ENCODE assay signal across 13 cellular contexts in genomic region chr5:8843766-8844165, GRCh38.
DNase-seq lines count a peak whose midpoint lies in the region; ATAC-seq and TF ChIP-seq lines count a peak whose summit lies in the region.
"Had no signal": no experiment of that assay in that cellular context is flagged by ENCODE, and none has a peak within 500 bp of the region (broad histone marks: within the 10 kb centered on the region; RNA-seq: fewer than 3 reads in every experiment).

No MANE protein-coding gene starts in this region.

- no peaks in the 10 kb centered on the region for H3K9me3 ChIP-seq in endodermal cell (ENCODE audit: control insufficient read depth, low read length)
- H3K9me3 ChIP-seq in mucosa of descending colon = peaks cover 3% of the 10 kb centered on the region

- 86 to 89% methylated on average over 4 to 7 of the region's 7 CpGs for WGBS in endodermal cell (ENCODE audit: insufficient coverage in 1 of 2, insufficient read length in 1 of 2), 2 experiments

- peak overlapping the region; percentile 21 for H3K27ac ChIP-seq in endodermal cell (ENCODE audit: low read depth, low read length)
- H3K27ac ChIP-seq: SK-N-MC had no signal

- H3K36me3 ChIP-seq in endodermal cell (ENCODE audit: control insufficient read depth, insufficient read depth, low read length) (no peaks in the 10 kb centered on the region), mucosa of descending colon (ENCODE audit: low read depth) (no peaks in the 10 kb centered on the region)

- peaks cover 8% of the 10 kb centered on the region for H3K9me3 Mint-ChIP-seq in endodermal cell
- H3K9me3 Mint-ChIP-seq in stimulated activated effector memory CD8-positive, alpha-beta T cell treated with anti-CD3 and anti-CD28 coated beads, Interleukin-12 subunit alpha, Interleukin-12 subunit beta, amount 100 ng/mL, for 72 hours = peaks cover 10% of the 10 kb centered on the region

- ATAC-seq in mucosa of descending colon = peak; percentile 58
- ATAC-seq in HG02763 (IDR thresholded peaks at IDR 0.05; ENCODE audit: unreplicated experiment) = no peak
- ATAC-seq in stimulated activated effector memory CD8-positive, alpha-beta T cell treated with anti-CD3 and anti-CD28 coated beads, Interleukin-12 subunit alpha, Interleukin-12 subunit beta, amount 100 ng/mL, for 72 hours = no peak

- H3K4me1 ChIP-seq in endodermal cell (ENCODE audit: control insufficient read depth, insufficient read depth, low read length) = no peaks in the 10 kb centered on the region
- H3K4me1 ChIP-seq in mucosa of descending colon (ENCODE audit: low read depth) = no peaks in the 10 kb centered on the region

- intact Hi-C loops in mucosa of descending colon (cut with DNase I, micrococcal nuclease) = no loop called here

- H3K9ac ChIP-seq in endodermal cell (ENCODE audit: extremely low read depth, low read length, poor library complexity, severe bottlenecking) = no peak overlapping the region

- H3K4me3 ChIP-seq in endodermal cell (ENCODE audit: low read length) (no peak overlapping the region), mucosa of descending colon (no peak overlapping the region)
- H3K4me3 ChIP-seq: SK-N-MC had no signal

- H3K36me3 Mint-ChIP-seq in endodermal cell (ENCODE audit: low read depth) = no peaks in the 10 kb centered on the region
- H3K36me3 Mint-ChIP-seq in stimulated activated effector memory CD8-positive, alpha-beta T cell treated with anti-CD3 and anti-CD28 coated beads, Interleukin-12 subunit alpha, Interleukin-12 subunit beta, amount 100 ng/mL, for 72 hours = no peaks in the 10 kb centered on the region

- peaks cover 24% of the 10 kb centered on the region for H3K27me3 Mint-ChIP-seq in endodermal cell (ENCODE audit: insufficient read depth)
- H3K27me3 Mint-ChIP-seq: CD4-positive, alpha-beta T cell had no signal

- TF ChIP-seq CTCF in endodermal cell (conservative IDR thresholded peaks at IDR 0.05) (no peak), mucosa of descending colon (IDR thresholded peaks at IDR 0.05) (no peak)

- no peaks in the 10 kb centered on the region for H3K27me3 ChIP-seq in endodermal cell (ENCODE audit: control insufficient read depth, insufficient read depth, low read length, poor library complexity, severe bottlenecking)

- H3K27ac Mint-ChIP-seq in endodermal cell = no peak overlapping the region
- no peak overlapping the region for H3K27ac Mint-ChIP-seq in stimulated activated effector memory CD8-positive, alpha-beta T cell treated with anti-CD3 and anti-CD28 coated beads, Interleukin-12 subunit alpha, Interleukin-12 subunit beta, amount 100 ng/mL, for 72 hours
- H3K27ac Mint-ChIP-seq: CD4-positive, alpha-beta T cell had no signal

- peaks cover 4% of the 10 kb centered on the region for H3K4me1 Mint-ChIP-seq in endodermal cell
- no peaks in the 10 kb centered on the region for H3K4me1 Mint-ChIP-seq in stimulated activated effector memory CD8-positive, alpha-beta T cell treated with anti-CD3 and anti-CD28 coated beads, Interleukin-12 subunit alpha, Interleukin-12 subunit beta, amount 100 ng/mL, for 72 hours

- peak; percentile 52 for DNase-seq in AG08396 (ENCODE audit: low spot score)
- DNase-seq in NCI-H2107 treated with DMSO at 0.1 percent for 48 hours (lab: John Stamatoyannopoulos, UW; ENCODE audit: unreplicated experiment) = peak; percentile 80
- no peak for DNase-seq in endodermal cell
- peak in 1 of 3 donors; percentile 10 for DNase-seq in mucosa of descending colon
- no peak for DNase-seq in stimulated activated effector memory CD8-positive, alpha-beta T cell treated with anti-CD3 and anti-CD28 coated beads, Interleukin-12 subunit alpha, Interleukin-12 subunit beta, amount 100 ng/mL, for 72 hours (ENCODE audit: low spot score in 2 of 2)
- DNase-seq in central memory CD4-positive, alpha-beta T cell = no peak
- no peak for DNase-seq in cerebellar cortex (ENCODE audit: low spot score)
- DNase-seq: activated T-cell treated with anti-CD3 and anti-CD28 coated beads for 4 hours; CD4-positive, alpha-beta T cell; erythroblast had no signal

- H3K4me3 Mint-ChIP-seq in endodermal cell = no peak overlapping the region
- H3K4me3 Mint-ChIP-seq in stimulated activated effector memory CD8-positive, alpha-beta T cell treated with anti-CD3 and anti-CD28 coated beads, Interleukin-12 subunit alpha, Interleukin-12 subunit beta, amount 100 ng/mL, for 72 hours = no peak overlapping the region
- H3K4me3 Mint-ChIP-seq: CD4-positive, alpha-beta T cell; nephron had no signal

Comparison
In these comparisons a context has a peak if more than half of its experiments do, and no peak if none do; other contexts are left out.
1. DNase-seq: peak in AG08396 (single experiment) and NCI-H2107 treated with DMSO at 0.1 percent for 48 hours (single experiment); none in endodermal cell (single experiment), stimulated activated effector memory CD8-positive, alpha-beta T cell treated with anti-CD3 and anti-CD28 coated beads, Interleukin-12 subunit alpha, Interleukin-12 subunit beta, amount 100 ng/mL, for 72 hours (0 of 2), central memory CD4-positive, alpha-beta T cell (single experiment) and cerebellar cortex (single experiment).